23 cellular contexts compared by ENCODE assay signal in the genomic region with DNA sequence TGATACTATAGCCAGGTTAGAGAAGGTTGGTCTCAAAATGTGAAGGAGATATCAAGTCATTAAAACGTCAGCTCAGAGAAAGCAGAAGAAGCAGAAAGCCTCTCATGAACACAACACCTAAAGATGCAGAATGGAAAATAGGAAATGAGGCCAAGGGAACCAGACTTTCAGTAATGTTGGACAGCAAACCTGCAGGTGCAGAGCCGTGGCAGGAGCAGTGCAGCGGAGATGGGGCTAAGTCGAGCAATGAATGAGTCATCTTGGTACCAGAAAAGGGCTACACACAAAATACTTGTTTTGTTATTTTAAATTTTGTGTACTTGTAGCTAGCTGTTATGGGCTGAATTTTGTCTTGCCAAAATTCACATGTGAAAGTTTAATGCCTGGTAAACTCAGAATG.
"Had no signal": no experiment of that assay in that cellular context is flagged by ENCODE, and none has a peak within 500 bp of the region (broad histone marks: within the 10 kb centered on the region; RNA-seq: fewer than 3 reads in every experiment).

No MANE protein-coding gene starts in this region.

- H3K4me2 ChIP-seq: hepatocyte had no signal

- H3K4me3 ChIP-seq: hepatocyte, left ventricle myocardium inferior, lung, ovary, prostate gland, spleen, tibial nerve, uterus had no signal

- H3K27me3 Mint-ChIP-seq: naive thymus-derived CD4-positive, alpha-beta T cell; natural killer cell treated with Interleukin-12 subunit alpha and Interleukin-12 subunit beta and Interleukin-15 and Interleukin-18, amount 100 ng/mL, for 72 hours; stimulated activated naive CD8-positive, alpha-beta T cell treated with anti-CD3 and anti-CD28 coated beads, Interleukin-15, amount 100 ng/mL, for 72 hours; type B pancreatic cell had no signal

- H3K36me3 Mint-ChIP-seq: mesothelial cell of epicardium; stimulated activated effector memory CD8-positive, alpha-beta T cell treated with anti-CD3 and anti-CD28 coated beads, Interleukin-12 subunit alpha, Interleukin-12 subunit beta, amount 100 ng/mL, for 72 hours; type B pancreatic cell had no signal

- H3K27ac Mint-ChIP-seq: mesothelial cell of epicardium; naive thymus-derived CD4-positive, alpha-beta T cell; natural killer cell treated with Interleukin-12 subunit alpha and Interleukin-12 subunit beta and Interleukin-15 and Interleukin-18, amount 100 ng/mL, for 72 hours; stimulated activated effector memory CD8-positive, alpha-beta T cell treated with anti-CD3 and anti-CD28 coated beads, Interleukin-12 subunit alpha, Interleukin-12 subunit beta, amount 100 ng/mL, for 72 hours; stimulated activated naive CD8-positive, alpha-beta T cell treated with anti-CD3 and anti-CD28 coated beads, Interleukin-15, amount 100 ng/mL, for 72 hours; type B pancreatic cell had no signal

- H3K4me3 Mint-ChIP-seq: mesothelial cell of epicardium; naive thymus-derived CD4-positive, alpha-beta T cell; natural killer cell treated with Interleukin-12 subunit alpha and Interleukin-12 subunit beta and Interleukin-15 and Interleukin-18, amount 100 ng/mL, for 72 hours; stimulated activated effector memory CD8-positive, alpha-beta T cell treated with anti-CD3 and anti-CD28 coated beads, Interleukin-12 subunit alpha, Interleukin-12 subunit beta, amount 100 ng/mL, for 72 hours; stimulated activated naive CD8-positive, alpha-beta T cell treated with anti-CD3 and anti-CD28 coated beads, Interleukin-15, amount 100 ng/mL, for 72 hours; type B pancreatic cell had no signal

- ATAC-seq: naive thymus-derived CD4-positive, alpha-beta T cell; natural killer cell treated with Interleukin-12 subunit alpha and Interleukin-12 subunit beta and Interleukin-15 and Interleukin-18, amount 100 ng/mL, for 72 hours; right cardiac atrium; sciatic nerve; stimulated activated effector memory CD8-positive, alpha-beta T cell treated with anti-CD3 and anti-CD28 coated beads, Interleukin-12 subunit alpha, Interleukin-12 subunit beta, amount 100 ng/mL, for 72 hours; stimulated activated naive CD8-positive, alpha-beta T cell treated with anti-CD3 and anti-CD28 coated beads, Interleukin-15, amount 100 ng/mL, for 72 hours had no signal

- H3K79me2 ChIP-seq: hepatocyte had no signal

- H3K9me3 ChIP-seq: ovary, prostate gland, tibial nerve, uterus had no signal

- H3K27ac ChIP-seq: hepatocyte, left ventricle myocardium inferior, ovary, prostate gland, spleen, tibial nerve, uterus had no signal

- H3K36me3 ChIP-seq: left ventricle myocardium inferior, ovary, prostate gland, spleen, tibial nerve, uterus had no signal

- H3K27me3 ChIP-seq: hepatocyte, ovary, spleen, tibial nerve, uterus had no signal

- H3K4me1 ChIP-seq: left ventricle myocardium inferior, prostate gland, spleen, tibial nerve, uterus had no signal

- H3K4me1 Mint-ChIP-seq: mesothelial cell of epicardium; naive thymus-derived CD4-positive, alpha-beta T cell; stimulated activated effector memory CD8-positive, alpha-beta T cell treated with anti-CD3 and anti-CD28 coated beads, Interleukin-12 subunit alpha, Interleukin-12 subunit beta, amount 100 ng/mL, for 72 hours; stimulated activated naive CD8-positive, alpha-beta T cell treated with anti-CD3 and anti-CD28 coated beads, Interleukin-15, amount 100 ng/mL, for 72 hours had no signal

- H2AFZ ChIP-seq: hepatocyte had no signal

- DNase-seq: islet precursor cell; left ventricle myocardium inferior; mesendoderm; naive thymus-derived CD4-positive, alpha-beta T cell; ovary; retina; right cardiac atrium; small intestine; spleen; stimulated activated CD4-positive, alpha-beta T cell treated with anti-CD3 and anti-CD28 coated beads, Interleukin-4, amount 100 ng/mL, for 24 hours; stimulated activated naive CD4-positive, alpha-beta T cell; stimulated activated naive CD8-positive, alpha-beta T cell treated with anti-CD3 and anti-CD28 coated beads, Interleukin-15, amount 100 ng/mL, for 72 hours; substantia nigra; uterus had no signal
